ENCODE assay signal across 1 cellular context in genomic region chr6:28940859-28941680, GRCh38.
A peak's percentile ranks its signal among the peaks of the same experiment; 100 is the strongest.
TF ChIP-seq lines count a peak whose summit lies in the region.

No MANE protein-coding gene starts in this region.

TF ChIP-seq in HEK293, 187 proteins besides CTCF, POLR2A, EP300 and RAD21 (continued from another document and continues in another):
- TF ChIP-seq ZBTB11 (tag by site-specific recombination; conservative IDR thresholded peaks at IDR 0.05; ENCODE audit: low read depth), result no peak
- TF ChIP-seq ZNF211 (tag by site-specific recombination; IDR thresholded peaks at IDR 0.05; ENCODE audit: low read depth), result no peak
- peak; percentile 13; the same call in 1 of the 2 replicates for TF ChIP-seq BCL11B (tag by site-specific recombination; IDR thresholded peaks at IDR 0.05; ENCODE audit: low read depth)
- TF ChIP-seq TCF7L2 (IDR thresholded peaks at IDR 0.05; ENCODE audit: borderline replicate concordance, low read depth, low read length), result no peak
- TF ChIP-seq ZNF629 (tag by site-specific recombination; IDR thresholded peaks at IDR 0.05), result peak; percentile 67
- no peak for TF ChIP-seq ZNF548 (tag by site-specific recombination; IDR thresholded peaks at IDR 0.05)
- TF ChIP-seq FEZF1 (tag by site-specific recombination; IDR thresholded peaks at IDR 0.05), result peak; percentile 70
- no peak; the same call in 1 of the 2 replicates for TF ChIP-seq REST (tag by site-specific recombination; IDR thresholded peaks at IDR 0.05)
- peak; percentile 67 for TF ChIP-seq YY1 (tag by site-specific recombination; IDR thresholded peaks at IDR 0.05)
- peak; percentile 35 for TF ChIP-seq ATF2 (tag by site-specific recombination; IDR thresholded peaks at IDR 0.05; ENCODE audit: low read depth)
- TF ChIP-seq ZNF449 (tag by site-specific recombination; IDR thresholded peaks at IDR 0.05), result peak; percentile 28; the same call in 1 of the 2 replicates
- TF ChIP-seq ZNF561 (tag by site-specific recombination; IDR thresholded peaks at IDR 0.05; ENCODE audit: borderline replicate concordance), result peak; percentile 64
- no peak for TF ChIP-seq HOXA7 (CRISPR knock-in tag; IDR thresholded peaks at IDR 0.05; ENCODE audit: borderline replicate concordance)
- peak; percentile 70 for TF ChIP-seq ZFP69B (tag by site-specific recombination; IDR thresholded peaks at IDR 0.05)
- 0 out of 2 replicates have a peak, but pooled peaks have one; percentile 24 for TF ChIP-seq ZNF843 (tag by site-specific recombination; IDR thresholded peaks at IDR 0.05)
- peak; percentile 78 for TF ChIP-seq ZNF24 (tag by site-specific recombination; IDR thresholded peaks at IDR 0.05)
- peak; percentile 71; the same call in 1 of the 2 replicates for TF ChIP-seq ZEB2 (tag by site-specific recombination; IDR thresholded peaks at IDR 0.05)
- TF ChIP-seq SP7 (tag by site-specific recombination; IDR thresholded peaks at IDR 0.05), result peak; percentile 76
- no peak for TF ChIP-seq ZNF544 (tag by site-specific recombination; IDR thresholded peaks at IDR 0.05)
- TF ChIP-seq MYNN (tag by site-specific recombination; IDR thresholded peaks at IDR 0.05; ENCODE audit: borderline replicate concordance), result no peak
- TF ChIP-seq ZNF18 (tag by site-specific recombination; IDR thresholded peaks at IDR 0.05), result peak; percentile 43; the same call in 1 of the 2 replicates
- TF ChIP-seq ZSCAN4 (tag by site-specific recombination; IDR thresholded peaks at IDR 0.05), result no peak
- TF ChIP-seq ZFP41 (tag by site-specific recombination; IDR thresholded peaks at IDR 0.05; ENCODE audit: borderline replicate concordance), result no peak
- TF ChIP-seq WT1 (tag by site-specific recombination; IDR thresholded peaks at IDR 0.05), result peak; percentile 42; the same call in 1 of the 2 replicates
- TF ChIP-seq ZNF677 (tag by site-specific recombination; IDR thresholded peaks at IDR 0.05), result no peak
- no peak for TF ChIP-seq ZNF654 (tag by site-specific recombination; IDR thresholded peaks at IDR 0.05; ENCODE audit: low read depth)
- TF ChIP-seq ZNF530 (tag by site-specific recombination; IDR thresholded peaks at IDR 0.05; ENCODE audit: low read depth), result no peak
- no peak for TF ChIP-seq ZNF362 (tag by site-specific recombination; IDR thresholded peaks at IDR 0.05)
- TF ChIP-seq PRDM10 (tag by site-specific recombination; IDR thresholded peaks at IDR 0.05), result peak; percentile 53; the same call in 1 of the 2 replicates
- TF ChIP-seq ZBTB17 (tag by site-specific recombination; IDR thresholded peaks at IDR 0.05), result peak; percentile 92
- no peak for TF ChIP-seq ZNF132 (tag by site-specific recombination; IDR thresholded peaks at IDR 0.05; ENCODE audit: borderline replicate concordance)
- peak; percentile 93 for TF ChIP-seq ZNF660 (tag by site-specific recombination; IDR thresholded peaks at IDR 0.05)
- no peak for TF ChIP-seq ZNF350 (tag by site-specific recombination; IDR thresholded peaks at IDR 0.05)
- TF ChIP-seq ZNF398 (tag by site-specific recombination; IDR thresholded peaks at IDR 0.05), result no peak
- TF ChIP-seq ZNF792 (tag by site-specific recombination; IDR thresholded peaks at IDR 0.05), result peak; percentile 72; the same call in 1 of the 2 replicates
